In the genomic region with DNA sequence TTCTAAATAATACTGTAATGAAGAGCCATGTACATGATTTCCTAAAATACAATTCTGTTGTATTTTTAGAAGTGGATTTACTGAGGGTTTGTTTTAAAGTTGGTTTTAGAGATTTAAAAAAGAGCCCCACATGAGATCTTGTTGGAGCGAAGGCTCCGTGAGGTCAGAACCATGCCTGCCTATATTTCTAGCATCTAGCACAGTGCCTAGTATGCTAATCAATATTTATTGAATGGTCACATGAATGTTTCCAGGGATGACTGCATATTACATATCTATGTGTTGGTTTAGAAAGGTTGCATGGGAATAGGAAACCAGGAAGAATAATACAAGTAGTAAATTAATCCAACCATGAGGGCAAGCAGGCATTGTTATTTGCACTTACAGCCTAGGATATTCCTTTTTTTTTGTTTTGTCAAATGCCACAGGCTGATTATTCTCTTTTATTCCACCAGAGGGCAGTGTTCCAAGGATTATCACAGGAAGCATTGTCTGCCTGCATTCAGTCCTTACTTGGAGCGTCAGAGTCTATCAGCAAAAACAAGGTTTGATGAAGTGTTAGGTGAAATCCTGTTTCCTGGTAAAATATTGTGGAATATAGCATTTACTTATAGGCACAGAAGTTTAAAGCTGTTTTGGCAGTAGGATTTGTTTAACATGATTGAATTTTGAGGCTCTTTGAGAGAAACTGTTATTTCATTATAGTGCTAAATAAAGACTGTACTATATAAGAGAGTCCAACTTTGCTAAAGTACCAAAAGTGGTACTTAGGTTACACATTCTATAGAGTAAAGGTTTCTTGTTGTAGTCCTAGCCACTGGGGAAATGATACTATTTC, we compare ENCODE assay signal across 8 cellular contexts. TPM values are rescaled to one million over a fixed set of nuclear protein-coding genes. Genes with fewer than 3 reads are reported as not detected.
A peak's percentile ranks its signal among the peaks of the same experiment; 100 is the strongest.
DNase-seq lines count a peak whose midpoint lies in the region; ATAC-seq and TF ChIP-seq lines count a peak whose summit lies in the region.

No MANE protein-coding gene starts in this region.

- DNase-seq in BE2C (peak; percentile 33), NCI-H146 (lab: John Stamatoyannopoulos, UW) (peak; percentile 62), SW480 (ENCODE audit: low spot score) (peak; percentile 77), endothelial cell (ENCODE audit: low spot score) (peak; percentile 26), midbrain (lab: John Stamatoyannopoulos, UW) (peak; percentile 80)

- ATAC-seq in GM19463 (IDR thresholded peaks at IDR 0.05; ENCODE audit: unreplicated experiment): no peak
- ATAC-seq in GM18909 (IDR thresholded peaks at IDR 0.05; ENCODE audit: poor library complexity, unreplicated experiment): no peak

- no peak overlapping the region for H3K27ac Mint-ChIP-seq in endothelial cell (ENCODE audit: unreplicated experiment)

- H3K36me3 Mint-ChIP-seq in endothelial cell (ENCODE audit: low read depth, unreplicated experiment): peaks cover 29% of the 10 kb centered on the region

- no peaks in the 10 kb centered on the region for H3K9me3 Mint-ChIP-seq in endothelial cell (ENCODE audit: unreplicated experiment)

- peaks cover 19% of the 10 kb centered on the region for H3K4me1 Mint-ChIP-seq in endothelial cell (ENCODE audit: unreplicated experiment)

- peaks cover 3% of the 10 kb centered on the region for H3K27me3 Mint-ChIP-seq in endothelial cell (ENCODE audit: unreplicated experiment)

- H3K4me3 ChIP-seq in BE2C (ENCODE audit: low read depth, low read length): no peak overlapping the region

- H3K36me3 ChIP-seq in BE2C: peaks cover 41% of the 10 kb centered on the region

- TF ChIP-seq CTCF in BE2C (IDR thresholded peaks at IDR 0.05; ENCODE audit: low read depth, low read length): peak; percentile 87
- peak; percentile 64 for TF ChIP-seq CTCF in GM12874 (IDR thresholded peaks at IDR 0.05; ENCODE audit: insufficient read depth, low read depth, low read length)
- TF ChIP-seq CTCF in endothelial cell (IDR thresholded peaks at IDR 0.05; ENCODE audit: unreplicated experiment): peak; percentile 98

- no peaks in the 10 kb centered on the region for H3K4me1 ChIP-seq in BE2C

- no peak overlapping the region for H3K4me3 Mint-ChIP-seq in endothelial cell (ENCODE audit: unreplicated experiment)

- H3K27me3 ChIP-seq in BE2C: no peaks in the 10 kb centered on the region

- H3K9me3 ChIP-seq in BE2C: no peaks in the 10 kb centered on the region

RNA-seq across cellular contexts. Expression of a gene that starts 46.8 kb away (rescaled TPM):
- polyA plus RNA-seq in BE2C (2012; ENCODE audit: insufficient read depth, insufficient read length, low read depth): 28.7 TPM
- total RNA-seq in endothelial cell (ENCODE audit: unreplicated experiment): 23.1 TPM

Comparison
In these comparisons a context has a peak if more than half of its experiments do, and no peak if none do; other contexts are left out.
1. DNase-seq: peak in every context shown above with its lines; median percentile 80 in midbrain; 77 in SW480; 62 in NCI-H146; 33 in BE2C; 26 in endothelial cell.